In the genomic region with DNA sequence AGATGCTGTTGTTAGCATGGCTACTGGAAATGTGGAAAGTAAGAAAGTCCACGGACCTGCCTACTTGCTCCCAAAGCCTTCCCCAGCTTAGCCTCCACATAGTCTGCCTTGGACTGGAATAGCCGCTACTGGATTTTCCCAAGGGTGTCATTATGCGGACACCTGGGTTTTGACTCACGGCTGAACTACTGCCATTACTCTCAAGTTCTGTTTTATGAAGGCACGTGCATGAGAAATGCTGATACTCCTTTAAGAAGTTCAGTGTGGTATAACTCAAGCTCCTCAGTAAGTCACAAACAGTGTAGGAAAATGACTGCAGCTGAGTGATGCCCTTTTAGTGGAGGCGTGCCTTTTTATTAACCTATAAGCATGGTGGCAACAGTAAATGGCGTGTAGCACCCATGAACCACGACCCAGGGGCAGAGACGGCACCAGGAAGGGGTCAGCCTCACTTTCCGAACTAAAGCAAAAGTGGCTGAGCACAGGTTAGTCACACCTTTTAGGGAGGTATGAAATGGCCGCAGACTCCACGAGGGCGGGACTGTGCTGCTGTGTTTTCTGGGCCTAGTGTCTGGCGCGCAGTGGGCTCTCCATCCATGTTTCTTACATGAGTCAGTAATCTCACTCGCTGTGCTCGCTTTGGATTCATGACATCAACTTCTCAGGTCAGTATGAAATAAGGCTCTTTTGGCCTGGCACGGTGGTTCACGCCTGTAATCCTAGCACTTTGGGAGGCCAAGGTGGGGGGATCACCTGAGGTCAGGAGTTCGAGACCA, we compare ENCODE assay signal across 1 cellular context.
TF ChIP-seq lines count a peak whose summit lies in the region.

No MANE protein-coding gene starts in this region.

TF ChIP-seq in H1, 55 proteins besides CTCF, POLR2A, EP300 and RAD21:
- TF ChIP-seq SRF (IDR thresholded peaks at IDR 0.05; ENCODE audit: low read depth, low read length): no peak
- TF ChIP-seq RFX5 (IDR thresholded peaks at IDR 0.05; ENCODE audit: borderline replicate concordance, low read depth, low read length): no peak
- TF ChIP-seq CHD1 (IDR thresholded peaks at IDR 0.05; ENCODE audit: low read depth, low read length): no peak
- no peak for TF ChIP-seq SP1 (IDR thresholded peaks at IDR 0.05; ENCODE audit: low read depth, low read length)
- no peak for TF ChIP-seq RBBP5 (IDR thresholded peaks at IDR 0.05; ENCODE audit: borderline replicate concordance, low read depth, low read length)
- TF ChIP-seq, protein P1, sequence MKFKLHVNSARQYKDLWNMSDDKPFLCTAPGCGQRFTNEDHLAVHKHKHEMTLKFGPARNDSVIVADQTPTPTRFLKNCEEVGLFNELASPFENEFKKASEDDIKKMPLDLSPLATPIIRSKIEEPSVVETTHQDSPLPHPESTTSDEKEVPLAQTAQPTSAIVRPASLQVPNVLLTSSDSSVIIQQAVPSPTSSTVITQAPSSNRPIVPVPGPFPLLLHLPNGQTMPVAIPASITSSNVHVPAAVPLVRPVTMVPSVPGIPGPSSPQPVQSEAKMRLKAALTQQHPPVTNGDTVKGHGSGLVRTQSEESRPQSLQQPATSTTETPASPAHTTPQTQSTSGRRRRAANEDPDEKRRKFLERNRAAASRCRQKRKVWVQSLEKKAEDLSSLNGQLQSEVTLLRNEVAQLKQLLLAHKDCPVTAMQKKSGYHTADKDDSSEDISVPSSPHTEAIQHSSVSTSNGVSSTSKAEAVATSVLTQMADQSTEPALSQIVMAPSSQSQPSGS (IDR thresholded peaks at IDR 0.05; ENCODE audit: low read length): no peak
- no peak for TF ChIP-seq TBP (IDR thresholded peaks at IDR 0.05; ENCODE audit: low read depth, low read length)
- TF ChIP-seq, protein P2, sequence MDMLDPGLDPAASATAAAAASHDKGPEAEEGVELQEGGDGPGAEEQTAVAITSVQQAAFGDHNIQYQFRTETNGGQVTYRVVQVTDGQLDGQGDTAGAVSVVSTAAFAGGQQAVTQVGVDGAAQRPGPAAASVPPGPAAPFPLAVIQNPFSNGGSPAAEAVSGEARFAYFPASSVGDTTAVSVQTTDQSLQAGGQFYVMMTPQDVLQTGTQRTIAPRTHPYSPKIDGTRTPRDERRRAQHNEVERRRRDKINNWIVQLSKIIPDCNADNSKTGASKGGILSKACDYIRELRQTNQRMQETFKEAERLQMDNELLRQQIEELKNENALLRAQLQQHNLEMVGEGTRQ (IDR thresholded peaks at IDR 0.05; ENCODE audit: low read length): no peak
- TF ChIP-seq JUND (IDR thresholded peaks at IDR 0.05; ENCODE audit: low read length): no peak
- no peak for TF ChIP-seq EZH2 (IDR thresholded peaks at IDR 0.05; ENCODE audit: low read depth, low read length, severe bottlenecking)
- no peak for TF ChIP-seq FOSL1 (IDR thresholded peaks at IDR 0.05; ENCODE audit: insufficient read depth, low read depth, low read length)
- no peak for TF ChIP-seq CREB1 (IDR thresholded peaks at IDR 0.05)
- TF ChIP-seq, protein P3, sequence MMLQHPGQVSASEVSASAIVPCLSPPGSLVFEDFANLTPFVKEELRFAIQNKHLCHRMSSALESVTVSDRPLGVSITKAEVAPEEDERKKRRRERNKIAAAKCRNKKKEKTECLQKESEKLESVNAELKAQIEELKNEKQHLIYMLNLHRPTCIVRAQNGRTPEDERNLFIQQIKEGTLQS (IDR thresholded peaks at IDR 0.05; ENCODE audit: insufficient read depth, low read depth, low read length): no peak
- TF ChIP-seq HDAC6 (IDR thresholded peaks at IDR 0.05; ENCODE audit: low read depth, low read length): no peak
- TF ChIP-seq GTF2F1 (IDR thresholded peaks at IDR 0.05; ENCODE audit: borderline replicate concordance, low read depth, low read length): no peak
TF ChIP-seq in H1: peak in this region for 0.
